In genomic region chr10:103554488-103555320, GRCh38 we compare ENCODE assay signal across 8 cellular contexts.
DNase-seq lines count a peak whose midpoint lies in the region; ATAC-seq and TF ChIP-seq lines count a peak whose summit lies in the region.

No MANE protein-coding gene starts in this region.

- H3K9me3 ChIP-seq in muscle layer of colon (ENCODE audit: low read length) (no peaks in the 10 kb centered on the region), upper lobe of left lung (no peaks in the 10 kb centered on the region)

- TF ChIP-seq POLR2A in erythroblast (IDR thresholded peaks at IDR 0.05; ENCODE audit: low read length) (no peak), upper lobe of left lung (IDR thresholded peaks at IDR 0.05) (no peak)

- TF ChIP-seq CTCF in activated B cell treated with CpG ODN at 0.5 μM for 24 hours (IDR thresholded peaks at IDR 0.05) (no peak), upper lobe of left lung (IDR thresholded peaks at IDR 0.05) (no peak)

- H3K27me3 ChIP-seq in muscle layer of colon (ENCODE audit: control insufficient read depth in 1 of 2, insufficient read depth in 2 of 2, low read length in 2 of 2) = peaks cover 0 to 6% of the 10 kb centered on the region in 2 donors
- H3K27me3 ChIP-seq in upper lobe of left lung = peaks cover 0 to 7% (median 3%) of the 10 kb centered on the region in 4 donors

- H3K9ac ChIP-seq in muscle layer of colon (ENCODE audit: low read length) = no peak overlapping the region

- H3K9me3 Mint-ChIP-seq in activated B cell treated with CpG ODN at 0.5 μM for 24 hours = peaks cover 3% of the 10 kb centered on the region

- H3K4me1 Mint-ChIP-seq in activated B cell treated with CpG ODN at 0.5 μM for 24 hours = peaks cover 4% of the 10 kb centered on the region

- no peak overlapping the region for H3K27ac ChIP-seq in muscle layer of colon (ENCODE audit: low read depth, low read length)
- no peak overlapping the region for H3K27ac ChIP-seq in upper lobe of left lung

- H3K4me3 Mint-ChIP-seq in activated B cell treated with CpG ODN at 0.5 μM for 24 hours = peak overlapping the region; percentile 71

- H3K27ac Mint-ChIP-seq in activated B cell treated with CpG ODN at 0.5 μM for 24 hours = no peak overlapping the region

- peak; percentile 21 for ATAC-seq in activated B cell treated with CpG ODN at 0.5 μM for 24 hours (ENCODE audit: low read depth)
- peak in 1 of 2 donors; percentile 63 for ATAC-seq in upper lobe of left lung (ENCODE audit: low FRiP score in 2 of 2)
- no peak for ATAC-seq in GM21619 (IDR thresholded peaks at IDR 0.05; ENCODE audit: unreplicated experiment)
- no peak for ATAC-seq in GM18868 (IDR thresholded peaks at IDR 0.05; ENCODE audit: unreplicated experiment)

- H3K4me3 ChIP-seq in muscle layer of colon (ENCODE audit: low read depth in 1 of 2, low read length in 2 of 2) (peak overlapping the region; percentile 4 to 61), upper lobe of left lung (peak overlapping the region in 3 of 4 donors; percentile 42 to 53 (median 43))

- H3K36me3 ChIP-seq in muscle layer of colon (ENCODE audit: insufficient read depth, low read length) (no peaks in the 10 kb centered on the region), upper lobe of left lung (no peaks in the 10 kb centered on the region)

- TF ChIP-seq EP300 in upper lobe of left lung (IDR thresholded peaks at IDR 0.05) = no peak

- intact Hi-C loops in activated B cell treated with CpG ODN at 0.5 μM for 24 hours (cut with micrococcal nuclease) = no loop called here

- H3K4me1 ChIP-seq in muscle layer of colon (ENCODE audit: insufficient read depth, low read length) (peaks cover 10% of the 10 kb centered on the region), upper lobe of left lung (peaks cover 7 to 16% (median 10%) of the 10 kb centered on the region in 4 donors)

- no peaks in the 10 kb centered on the region for H3K36me3 Mint-ChIP-seq in activated B cell treated with CpG ODN at 0.5 μM for 24 hours (ENCODE audit: low read depth)

- WGBS in upper lobe of left lung, 2 donors = 8 to 9% methylated on average over 7 to 11 of the region's 43 CpGs

- H3K27me3 Mint-ChIP-seq in activated B cell treated with CpG ODN at 0.5 μM for 24 hours = peaks cover 35% of the 10 kb centered on the region

- DNase-seq in EH (ENCODE audit: low read depth) (peak; percentile 87), NCI-H1417 treated with DMSO at 0.1 percent for 48 hours (lab: John Stamatoyannopoulos, UW) (peak; percentile 10), activated B cell treated with CpG ODN at 0.5 μM for 24 hours (no peak), erythroblast (lab: John Stamatoyannopoulos, UW) (peak; percentile 15 to 26), upper lobe of left lung (peak in 1 of 2 donors; percentile 89)

- CTCF ChIA-PET in activated B cell treated with CpG ODN at 0.5 μM for 24 hours (lab: Charles Lee) = no interaction called here

- POLR2A ChIA-PET in activated B cell treated with CpG ODN at 0.5 μM for 24 hours (lab: Charles Lee) = no interaction called here
